ENCODE assay signal across 28 cellular contexts in genomic region chr6:7507600-7507999, GRCh38. TPM values are rescaled to one million over a fixed set of nuclear protein-coding genes. Genes with fewer than 3 reads are reported as not detected.
"Had no signal": no experiment of that assay in that cellular context is flagged by ENCODE, and none has a peak within 500 bp of the region (broad histone marks: within the 10 kb centered on the region; RNA-seq: fewer than 3 reads in every experiment).

No MANE protein-coding gene starts in this region.

- H3K4me1 ChIP-seq: psoas muscle, right lobe of liver, sigmoid colon, testis, upper lobe of right lung, uterus had no signal

- H3K36me3 Mint-ChIP-seq: naive thymus-derived CD4-positive, alpha-beta T cell; natural killer cell treated with Interleukin-12 subunit alpha and Interleukin-12 subunit beta and Interleukin-15 and Interleukin-18, amount 100 ng/mL, for 72 hours; stimulated activated effector memory CD8-positive, alpha-beta T cell treated with anti-CD3 and anti-CD28 coated beads, Interleukin-12 subunit alpha, Interleukin-12 subunit beta, amount 100 ng/mL, for 72 hours; type B pancreatic cell had no signal

- ATAC-seq: naive thymus-derived CD4-positive, alpha-beta T cell; natural killer cell treated with Interleukin-12 subunit alpha and Interleukin-12 subunit beta and Interleukin-15 and Interleukin-18, amount 100 ng/mL, for 72 hours; pancreas; psoas muscle; right cardiac atrium; stimulated activated effector memory CD8-positive, alpha-beta T cell treated with anti-CD3 and anti-CD28 coated beads, Interleukin-12 subunit alpha, Interleukin-12 subunit beta, amount 100 ng/mL, for 72 hours; stimulated activated naive B cell treated with anti-CD40 and anti-IgM and Interleukin-4, amounts not matched to agents 10 μg/mL and 1 μg/mL and 100 μg/mL, for 72 hours; stimulated activated naive CD8-positive, alpha-beta T cell treated with anti-CD3 and anti-CD28 coated beads, Interleukin-15, amount 100 ng/mL, for 72 hours; stimulated activated naive CD8-positive, alpha-beta T cell treated with anti-CD3 and anti-CD28 coated beads, Interleukin-15, Interleukin-2, amounts not matched to agents 100 U/mL and 50 U/mL, for 24 hours; upper lobe of right lung had no signal

- H3K4me1 Mint-ChIP-seq: naive thymus-derived CD4-positive, alpha-beta T cell; stimulated activated effector memory CD8-positive, alpha-beta T cell treated with anti-CD3 and anti-CD28 coated beads, Interleukin-12 subunit alpha, Interleukin-12 subunit beta, amount 100 ng/mL, for 72 hours had no signal

- H3K27ac ChIP-seq: neutrophil, pancreas, psoas muscle, right lobe of liver, sigmoid colon, suprapubic skin, testis, tibial artery, transverse colon, upper lobe of right lung, uterus had no signal

- DNase-seq: naive thymus-derived CD4-positive, alpha-beta T cell; nephron progenitor cell; nucleus accumbens; pancreas; psoas muscle; right cardiac atrium; right lobe of liver; sigmoid colon; small intestine; stimulated activated CD4-positive, alpha-beta T cell treated with anti-CD3 and anti-CD28 coated beads, Interleukin-15, amount 100 ng/mL, for 24 hours; stimulated activated CD4-positive, alpha-beta T cell treated with anti-CD3 and anti-CD28 coated beads, Interleukin-2, amount 100 ng/mL, for 24 hours; stimulated activated CD4-positive, alpha-beta T cell treated with anti-CD3 and anti-CD28 coated beads, Interleukin-2, amount 100 ng/mL, for 48 hours; stimulated activated CD4-positive, alpha-beta T cell treated with anti-CD3 and anti-CD28 coated beads, Interleukin-4, amount 100 ng/mL, for 24 hours; stimulated activated naive B cell treated with anti-CD40 and anti-IgM and Interleukin-4, amounts not matched to agents 10 μg/mL and 1 μg/mL and 100 μg/mL, for 72 hours; stimulated activated naive CD8-positive, alpha-beta T cell treated with anti-CD3 and anti-CD28 coated beads, Interleukin-15, amount 100 ng/mL, for 72 hours; stimulated activated naive CD8-positive, alpha-beta T cell treated with anti-CD3 and anti-CD28 coated beads, Interleukin-15, Interleukin-2, amounts not matched to agents 100 U/mL and 50 U/mL, for 24 hours; substantia nigra; testis; tibial artery; transverse colon; upper lobe of right lung; uterus had no signal

- H3K9me3 ChIP-seq: neutrophil, pancreas, psoas muscle, right lobe of liver, sigmoid colon, suprapubic skin, testis, tibial artery, transverse colon, upper lobe of right lung, uterus had no signal

- H3K36me3 ChIP-seq: neutrophil, pancreas, right lobe of liver, sigmoid colon, suprapubic skin, tibial artery, transverse colon, upper lobe of right lung, uterus had no signal

- H3K4me3 ChIP-seq: pancreas, psoas muscle, right lobe of liver, sigmoid colon, suprapubic skin, testis, tibial artery, transverse colon, upper lobe of right lung, uterus had no signal

- H3K4me3 Mint-ChIP-seq: naive thymus-derived CD4-positive, alpha-beta T cell; natural killer cell treated with Interleukin-12 subunit alpha and Interleukin-12 subunit beta and Interleukin-15 and Interleukin-18, amount 100 ng/mL, for 72 hours; nephron progenitor cell; neural crest cell; stimulated activated effector memory CD8-positive, alpha-beta T cell treated with anti-CD3 and anti-CD28 coated beads, Interleukin-12 subunit alpha, Interleukin-12 subunit beta, amount 100 ng/mL, for 72 hours; stimulated activated naive B cell treated with anti-CD40 and anti-IgM and Interleukin-4, amounts not matched to agents 10 μg/mL and 1 μg/mL and 100 μg/mL, for 72 hours; stimulated activated naive CD8-positive, alpha-beta T cell treated with anti-CD3 and anti-CD28 coated beads, Interleukin-15, amount 100 ng/mL, for 72 hours; type B pancreatic cell had no signal

- H3K27ac Mint-ChIP-seq: naive thymus-derived CD4-positive, alpha-beta T cell; natural killer cell treated with Interleukin-12 subunit alpha and Interleukin-12 subunit beta and Interleukin-15 and Interleukin-18, amount 100 ng/mL, for 72 hours; nephron progenitor cell; stimulated activated effector memory CD8-positive, alpha-beta T cell treated with anti-CD3 and anti-CD28 coated beads, Interleukin-12 subunit alpha, Interleukin-12 subunit beta, amount 100 ng/mL, for 72 hours; stimulated activated naive B cell treated with anti-CD40 and anti-IgM and Interleukin-4, amounts not matched to agents 10 μg/mL and 1 μg/mL and 100 μg/mL, for 72 hours; type B pancreatic cell had no signal

- H3K27me3 ChIP-seq: pancreas, right lobe of liver, sigmoid colon, suprapubic skin, testis, transverse colon, uterus had no signal

- H3K9me3 Mint-ChIP-seq: naive thymus-derived CD4-positive, alpha-beta T cell; natural killer cell treated with Interleukin-12 subunit alpha and Interleukin-12 subunit beta and Interleukin-15 and Interleukin-18, amount 100 ng/mL, for 72 hours; nephron progenitor cell; neural crest cell; stimulated activated effector memory CD8-positive, alpha-beta T cell treated with anti-CD3 and anti-CD28 coated beads, Interleukin-12 subunit alpha, Interleukin-12 subunit beta, amount 100 ng/mL, for 72 hours; stimulated activated naive CD8-positive, alpha-beta T cell treated with anti-CD3 and anti-CD28 coated beads, Interleukin-15, amount 100 ng/mL, for 72 hours; type B pancreatic cell had no signal

RNA-seq across cellular contexts. Expression of gene DSP, which starts 33.9 kb away (rescaled TPM):
- total RNA-seq: natural killer cell treated with Interleukin-12 subunit alpha and Interleukin-12 subunit beta and Interleukin-15 and Interleukin-18, amount 100 ng/mL, for 72 hours had no signal
